26 cellular contexts compared by ENCODE assay signal in genomic region chr14:68375371-68375770, GRCh38.
DNase-seq lines count a peak whose midpoint lies in the region; ATAC-seq and TF ChIP-seq lines count a peak whose summit lies in the region.
"Had no signal": no experiment of that assay in that cellular context is flagged by ENCODE, and none has a peak within 500 bp of the region (broad histone marks: within the 10 kb centered on the region; RNA-seq: fewer than 3 reads in every experiment).

No MANE protein-coding gene starts in this region.

- H3K4me3 ChIP-seq in tibial nerve = no peak overlapping the region
- H3K4me3 ChIP-seq: left lung, MG63, right lobe of liver had no signal

- no peak for TF ChIP-seq POLR2A in tibial nerve (IDR thresholded peaks at IDR 0.05)

- TF ChIP-seq EP300 in tibial nerve (IDR thresholded peaks at IDR 0.05) = no peak

- H3K36me3 Mint-ChIP-seq in activated naive CD8-positive, alpha-beta T cell = peaks cover 6% of the 10 kb centered on the region
- H3K36me3 Mint-ChIP-seq in activated naive CD8-positive, alpha-beta T cell treated with anti-CD3 and anti-CD28 coated beads, Interleukin-2, amount 50 U/mL, for 24 hours (ENCODE audit: low read depth) = peaks cover under 1% of the 10 kb centered on the region
- H3K36me3 Mint-ChIP-seq in central memory CD8-positive, alpha-beta T cell (ENCODE audit: insufficient read depth) = no peaks in the 10 kb centered on the region
- no peaks in the 10 kb centered on the region for H3K36me3 Mint-ChIP-seq in nephron (ENCODE audit: low read depth)

- H3K27ac ChIP-seq in tibial nerve = peak overlapping the region in 3 of 4 donors; percentile 52 to 89 (median 59)
- H3K27ac ChIP-seq: right lobe of liver had no signal

- H3K4me1 ChIP-seq in tibial nerve = peaks cover 0 to 52% (median 21%) of the 10 kb centered on the region in 4 donors

- TF ChIP-seq CTCF in nephron (IDR thresholded peaks at IDR 0.05; ENCODE audit: unreplicated experiment in 3 of 3) = no peak
- no peak for TF ChIP-seq CTCF in tibial nerve (IDR thresholded peaks at IDR 0.05)

- peaks cover 70% of the 10 kb centered on the region for H3K4me1 Mint-ChIP-seq in activated naive CD8-positive, alpha-beta T cell (ENCODE audit: low read depth)
- H3K4me1 Mint-ChIP-seq in activated naive CD8-positive, alpha-beta T cell treated with anti-CD3 and anti-CD28 coated beads, Interleukin-2, amount 50 U/mL, for 24 hours = peaks cover 70% of the 10 kb centered on the region
- peaks cover 16% of the 10 kb centered on the region for H3K4me1 Mint-ChIP-seq in central memory CD8-positive, alpha-beta T cell
- H3K4me1 Mint-ChIP-seq in nephron = peaks cover 55% of the 10 kb centered on the region

- H3K9me3 ChIP-seq in tibial nerve = no peaks in the 10 kb centered on the region
- H3K9me3 ChIP-seq: left lung, MG63, right lobe of liver had no signal

- H3K27ac Mint-ChIP-seq in activated naive CD8-positive, alpha-beta T cell = peak overlapping the region; percentile 7
- no peak overlapping the region for H3K27ac Mint-ChIP-seq in activated naive CD8-positive, alpha-beta T cell treated with anti-CD3 and anti-CD28 coated beads, Interleukin-2, amount 50 U/mL, for 24 hours
- peak overlapping the region; percentile 20 for H3K27ac Mint-ChIP-seq in central memory CD8-positive, alpha-beta T cell (ENCODE audit: low read depth)
- H3K27ac Mint-ChIP-seq in nephron = peak overlapping the region; percentile 43 to 89 (median 80)
- H3K27ac Mint-ChIP-seq: activated T-cell treated with anti-CD3 and anti-CD28 coated beads, Interleukin-2, amount 50 U/mL, for 24 hours had no signal

- H3K36me3 ChIP-seq in tibial nerve = no peaks in the 10 kb centered on the region
- H3K36me3 ChIP-seq: left lung, MG63, right lobe of liver had no signal

- no peaks in the 10 kb centered on the region for H3K27me3 Mint-ChIP-seq in activated naive CD8-positive, alpha-beta T cell
- no peaks in the 10 kb centered on the region for H3K27me3 Mint-ChIP-seq in activated naive CD8-positive, alpha-beta T cell treated with anti-CD3 and anti-CD28 coated beads, Interleukin-2, amount 50 U/mL, for 24 hours
- H3K27me3 Mint-ChIP-seq in central memory CD8-positive, alpha-beta T cell = no peaks in the 10 kb centered on the region
- no peaks in the 10 kb centered on the region for H3K27me3 Mint-ChIP-seq in nephron (ENCODE audit: low read depth)
- H3K27me3 Mint-ChIP-seq: activated T-cell treated with anti-CD3 and anti-CD28 coated beads, Interleukin-2, amount 50 U/mL, for 24 hours had no signal

- 75 to 79% methylated on average over 4 of the region's 4 CpGs for WGBS in tibial nerve, 2 donors

- DNase-seq in activated naive CD8-positive, alpha-beta T cell treated with anti-CD3 and anti-CD28 coated beads, Interleukin-2, amount 50 U/mL, for 24 hours = no peak
- DNase-seq in central memory CD8-positive, alpha-beta T cell (ENCODE audit: low spot score in 2 of 2) = no peak
- DNase-seq in tibial nerve (ENCODE audit: low spot score in 2 of 2) = no peak
- no peak for DNase-seq in AG08396 (ENCODE audit: low spot score)
- DNase-seq: activated CD4-positive, alpha-beta T cell treated with anti-CD3 and anti-CD28 coated beads for 48 hours; activated gamma-delta T cell; activated T-cell treated with anti-CD3 and anti-CD28 coated beads, Interleukin-2, amount 50 U/mL, for 24 hours; DMS153; effector CD8-positive, alpha-beta T cell; KG1; left lung; MG63; NCI-H1105 treated with DMSO at 0.1 percent for 48 hours; NCI-H2081; NCI-H345; NCI-H774; posterior cingulate gyrus; right lobe of liver; stimulated activated CD4-positive, alpha-beta T cell treated with anti-CD3 and anti-CD28 coated beads, Interleukin-4, amount 100 ng/mL, for 4 hours; stimulated activated naive CD8-positive, alpha-beta T cell treated with anti-CD3 and anti-CD28 coated beads, Interleukin-15, Interleukin-2, amounts not matched to agents 100 U/mL and 50 U/mL, for 24 hours; T-helper 2 cell had no signal

- H3K9me3 Mint-ChIP-seq in activated naive CD8-positive, alpha-beta T cell (ENCODE audit: low read depth) = peaks cover 4% of the 10 kb centered on the region
- no peaks in the 10 kb centered on the region for H3K9me3 Mint-ChIP-seq in activated naive CD8-positive, alpha-beta T cell treated with anti-CD3 and anti-CD28 coated beads, Interleukin-2, amount 50 U/mL, for 24 hours
- H3K9me3 Mint-ChIP-seq in central memory CD8-positive, alpha-beta T cell = no peaks in the 10 kb centered on the region
- H3K9me3 Mint-ChIP-seq in nephron = peaks cover 7% of the 10 kb centered on the region
- H3K9me3 Mint-ChIP-seq: activated T-cell treated with anti-CD3 and anti-CD28 coated beads, Interleukin-2, amount 50 U/mL, for 24 hours had no signal

- no peak for ATAC-seq in activated naive CD8-positive, alpha-beta T cell treated with anti-CD3 and anti-CD28 coated beads, Interleukin-2, amount 50 U/mL, for 24 hours
- no peak for ATAC-seq in central memory CD8-positive, alpha-beta T cell (replicated peaks; ENCODE audit: extremely low read depth, poor library complexity, severe bottlenecking)
- ATAC-seq in HG03039 (IDR thresholded peaks at IDR 0.05; ENCODE audit: unreplicated experiment) (no peak), HG02885 (IDR thresholded peaks at IDR 0.05; ENCODE audit: poor library complexity, unreplicated experiment) (no peak)
- ATAC-seq: HCT116; right lobe of liver; stimulated activated naive CD8-positive, alpha-beta T cell treated with anti-CD3 and anti-CD28 coated beads, Interleukin-15, Interleukin-2, amounts not matched to agents 100 U/mL and 50 U/mL, for 24 hours had no signal

- no peak overlapping the region for H3K4me3 Mint-ChIP-seq in activated naive CD8-positive, alpha-beta T cell
- H3K4me3 Mint-ChIP-seq in activated naive CD8-positive, alpha-beta T cell treated with anti-CD3 and anti-CD28 coated beads, Interleukin-2, amount 50 U/mL, for 24 hours = no peak overlapping the region
- H3K4me3 Mint-ChIP-seq in central memory CD8-positive, alpha-beta T cell = no peak overlapping the region
- no peak overlapping the region for H3K4me3 Mint-ChIP-seq in nephron
- H3K4me3 Mint-ChIP-seq: activated T-cell treated with anti-CD3 and anti-CD28 coated beads, Interleukin-2, amount 50 U/mL, for 24 hours had no signal

- no peaks in the 10 kb centered on the region for H3K27me3 ChIP-seq in tibial nerve
- H3K27me3 ChIP-seq: left lung, MG63, right lobe of liver had no signal
